In genomic region chr20:57622579-57623381, GRCh38 we compare ENCODE assay signal across 8 cellular contexts. TPM values are rescaled to one million over a fixed set of nuclear protein-coding genes. Genes with fewer than 3 reads are reported as not detected.
DNase-seq lines count a peak whose midpoint lies in the region; ATAC-seq and TF ChIP-seq lines count a peak whose summit lies in the region.

No MANE protein-coding gene starts in this region.

- ATAC-seq in GM19351 (IDR thresholded peaks at IDR 0.05; ENCODE audit: unreplicated experiment) (peak; percentile 24), psoas muscle (peak in 1 of 4 donors; percentile 61), HG03469 (IDR thresholded peaks at IDR 0.05; ENCODE audit: unreplicated experiment) (no peak)

- H3K36me3 ChIP-seq in NT2/D1 (ENCODE audit: insufficient read depth, insufficient read length, low read length) (no peaks in the 10 kb centered on the region), psoas muscle (ENCODE audit: insufficient read depth in 1 of 2, low read depth in 1 of 2) (no peaks in the 10 kb centered on the region)

- no peak for DNase-seq in AG04450 (ENCODE audit: low read depth, low spot score)
- peak; percentile 57 for DNase-seq in NT2/D1 (ENCODE audit: low read depth, low spot score)
- DNase-seq in activated T-cell treated with anti-CD3 and anti-CD28 coated beads, Interleukin-2, amount 50 U/mL, for 48 hours: peak; percentile 82
- peak; percentile 28 to 45 for DNase-seq in foreskin fibroblast
- no peak for DNase-seq in psoas muscle
- DNase-seq in GF-D8 (lab: John Stamatoyannopoulos, UW): no peak

- intact Hi-C loops in psoas muscle (cut with DNase I): no loop called here

- POLR2A ChIA-PET in AG04450 (lab: Yijun Ruan, JAX): no interaction called here

- H3K9me3 ChIP-seq in AG04450 (ENCODE audit: control insufficient read depth, insufficient read depth, low read length) (no peaks in the 10 kb centered on the region), NT2/D1 (ENCODE audit: insufficient read depth, low read length) (peaks cover 12% of the 10 kb centered on the region; the same call in 1 of the 2 replicates), psoas muscle (peaks cover 6% of the 10 kb centered on the region)

- H3K4me1 ChIP-seq in NT2/D1 (ENCODE audit: insufficient read depth, insufficient read length) (peaks cover 2% of the 10 kb centered on the region), psoas muscle (peaks cover 5% of the 10 kb centered on the region)

- H3K27ac ChIP-seq in AG04450 (ENCODE audit: low read depth, low read length) (no peak overlapping the region), psoas muscle (no peak overlapping the region)

- CTCF ChIA-PET in AG04450 (lab: Charles Lee): interaction anchor here (0.6 to 2.4 kb wide), 5 partner anchors 90 to 586 kb away, joined by 3 to 16 read pairs (median 3); no protein-coding TSS in a partner anchor

- H3K9ac ChIP-seq in NT2/D1 (ENCODE audit: insufficient read length, low read depth): no peak overlapping the region

- WGBS in psoas muscle, 3 donors: 62 to 71% (median 64%) methylated on average over 14 of the region's 14 CpGs

- H3K27me3 ChIP-seq in AG04450 (ENCODE audit: control insufficient read depth, insufficient read depth, low read length) (no peaks in the 10 kb centered on the region), NT2/D1 (ENCODE audit: insufficient read depth, insufficient read length) (no peaks in the 10 kb centered on the region), psoas muscle (ENCODE audit: insufficient read depth in 3 of 3, low read length in 2 of 3) (peaks cover 0 to 2% (median 0%) of the 10 kb centered on the region in 3 donors)

- peak; percentile 70 for TF ChIP-seq CTCF in AG04450 (IDR thresholded peaks at IDR 0.05; ENCODE audit: low read depth, low read length)
- TF ChIP-seq CTCF in foreskin fibroblast (IDR thresholded peaks at IDR 0.05; ENCODE audit: low read depth, low read length): peak; percentile 71
- TF ChIP-seq CTCF in psoas muscle (IDR thresholded peaks at IDR 0.05): peak; percentile 62

- no peak overlapping the region for H3K4me3 ChIP-seq in AG04450 (ENCODE audit: low read depth, low read length)
- no peak overlapping the region for H3K4me3 ChIP-seq in NT2/D1 (ENCODE audit: insufficient read length, low read depth)
- no peak overlapping the region for H3K4me3 ChIP-seq in foreskin fibroblast (ENCODE audit: low read depth in 1 of 2, low read length in 2 of 2)
- no peak overlapping the region for H3K4me3 ChIP-seq in psoas muscle

RNA-seq across cellular contexts. Expression of gene ZBP1, which starts 2.6 kb away (rescaled TPM):
- polyA plus RNA-seq in AG04450 (2011; rRNA removed) (not detected in 2 replicates), psoas muscle (under 1 TPM; 0.07 to 0.20 (median 0.17) TPM)
- not detected in 2 replicates for polyA minus RNA-seq in AG04450 (2011; rRNA and poly(A)+ RNA removed)
- total RNA-seq in psoas muscle: under 1 TPM in 2 of 4 donors, not detected in 2; 0.24 to 0.50 TPM

Comparison
In these comparisons a context has a peak if more than half of its experiments do, and no peak if none do; other contexts are left out.
1. DNase-seq: peak in NT2/D1 (single experiment), activated T-cell treated with anti-CD3 and anti-CD28 coated beads, Interleukin-2, amount 50 U/mL, for 48 hours (2 of 2) and foreskin fibroblast (2 of 2); none in AG04450 (single experiment), psoas muscle (0 of 2) and GF-D8 (single experiment).
2. Peak in every context shown above with its lines, with median percentiles within 50 percentile points of each other: CTCF ChIP-seq.